Comparison of ENCODE assay signal across 4 cellular contexts in genomic region chr20:18255526-18255925, GRCh38.
"Had no signal": no experiment of that assay in that cellular context is flagged by ENCODE, and none has a peak within 500 bp of the region (broad histone marks: within the 10 kb centered on the region; RNA-seq: fewer than 3 reads in every experiment).

No MANE protein-coding gene starts in this region.

- DNase-seq: H9, HCEC 1CT, IMR-90 had no signal

- ATAC-seq: GM23338 had no signal

- H3K4me3 ChIP-seq: GM23338 had no signal
